Comparison of ENCODE assay signal across 10 cellular contexts in genomic region chr11:9906043-9906791, GRCh38.
DNase-seq lines count a peak whose midpoint lies in the region; ATAC-seq and TF ChIP-seq lines count a peak whose summit lies in the region.
"Had no signal": no experiment of that assay in that cellular context is flagged by ENCODE, and none has a peak within 500 bp of the region (broad histone marks: within the 10 kb centered on the region; RNA-seq: fewer than 3 reads in every experiment).

No MANE protein-coding gene starts in this region.

- H3K4me1 Mint-ChIP-seq in Caco-2 (ENCODE audit: low read depth, unreplicated experiment) (peaks cover 33% of the 10 kb centered on the region), glutamatergic neuron (ENCODE audit: low read depth, unreplicated experiment) (no peaks in the 10 kb centered on the region)

- no peaks in the 10 kb centered on the region for H3K27me3 ChIP-seq in Caco-2 (replicated peaks; ENCODE audit: control insufficient read depth, insufficient read depth, low read length)
- H3K27me3 ChIP-seq in NT2/D1 (ENCODE audit: insufficient read depth, insufficient read length): no peaks in the 10 kb centered on the region
- H3K27me3 ChIP-seq: Peyer's patch had no signal

- H3K4me1 ChIP-seq in Caco-2 (peaks cover 57% of the 10 kb centered on the region), NT2/D1 (ENCODE audit: insufficient read depth, insufficient read length) (no peaks in the 10 kb centered on the region)
- H3K4me1 ChIP-seq: Peyer's patch had no signal

- H3K36me3 ChIP-seq in Caco-2 (ENCODE audit: control insufficient read depth, insufficient read depth, low read length): no peaks in the 10 kb centered on the region
- no peaks in the 10 kb centered on the region for H3K36me3 ChIP-seq in NT2/D1 (ENCODE audit: insufficient read depth, insufficient read length, low read length)
- H3K36me3 ChIP-seq: Peyer's patch had no signal

- POLR2A ChIA-PET in Caco-2 (lab: Charles Lee): interaction anchor here (0.7 to 1.0 kb wide), 2 partner anchors 356 to 398 kb away, joined by 3 read pairs; partner anchors contain the start of gene ADM

- peaks cover 13% of the 10 kb centered on the region for H3K9me3 Mint-ChIP-seq in Caco-2 (ENCODE audit: unreplicated experiment)
- H3K9me3 Mint-ChIP-seq in glutamatergic neuron (ENCODE audit: unreplicated experiment): peaks cover 2% of the 10 kb centered on the region

- no peak overlapping the region for H3K4me3 ChIP-seq in Caco-2 (ENCODE audit: low read depth, low read length)
- no peak overlapping the region for H3K4me3 ChIP-seq in NT2/D1 (ENCODE audit: insufficient read length, low read depth)
- H3K4me3 ChIP-seq in epithelial cell of esophagus (ENCODE audit: low read length): no peak overlapping the region
- H3K4me3 ChIP-seq: Peyer's patch had no signal

- H3K4me3 Mint-ChIP-seq in Caco-2 (ENCODE audit: unreplicated experiment) (peak overlapping the region; percentile 51), glutamatergic neuron (ENCODE audit: unreplicated experiment) (no peak overlapping the region)

- ATAC-seq in HG03469 (IDR thresholded peaks at IDR 0.05; ENCODE audit: unreplicated experiment): no peak
- ATAC-seq: left ventricle myocardium superior had no signal

- CTCF ChIA-PET in Caco-2 (lab: Charles Lee): interaction anchor here (0.7 kb wide), 1 partner anchor 27 kb away, joined by 3 read pairs; no protein-coding TSS in a partner anchor

- no TSS peak for BruUV-seq in Caco-2 (replicated peaks; lab: Mats Ljungman, UMichigan)

- no peaks in the 10 kb centered on the region for H3K27me3 Mint-ChIP-seq in Caco-2 (ENCODE audit: insufficient read depth, unreplicated experiment)
- no peaks in the 10 kb centered on the region for H3K27me3 Mint-ChIP-seq in glutamatergic neuron (ENCODE audit: unreplicated experiment)

- intact Hi-C loops in Caco-2 (cut with micrococcal nuclease; ENCODE audit: unreplicated experiment): loop anchor here (1.0 to 5.0 kb wide), 11 partner anchors 15 to 489 kb away; partner anchors contain the start of gene WEE1

- H3K9me3 ChIP-seq in Caco-2: no peaks in the 10 kb centered on the region
- H3K9me3 ChIP-seq in NT2/D1 (ENCODE audit: insufficient read depth, low read length): no peaks in the 10 kb centered on the region
- H3K9me3 ChIP-seq: Peyer's patch had no signal

- DNase-seq in Caco-2 (peak; percentile 83 to 88), NT2/D1 (ENCODE audit: low read depth, low spot score) (peak; percentile 72), epithelial cell of esophagus (ENCODE audit: low read depth) (peak; percentile 92), myocyte (ENCODE audit: low read depth) (peak; percentile 59), glutamatergic neuron (no peak), NCI-H146 treated with DMSO at 0.1 percent for 48 hours (lab: John Stamatoyannopoulos, UW; ENCODE audit: unreplicated experiment) (no peak)
- DNase-seq in stimulated activated CD4-positive, alpha-beta T cell treated with anti-CD3 and anti-CD28 coated beads, Interleukin-1b, Interleukin-23, amount 100 ng/mL, for 48 hours: no peak
- DNase-seq: left ventricle myocardium superior, Peyer's patch had no signal

- peaks cover 6% of the 10 kb centered on the region for H3K36me3 Mint-ChIP-seq in Caco-2 (ENCODE audit: insufficient read depth, unreplicated experiment)
- H3K36me3 Mint-ChIP-seq in glutamatergic neuron (ENCODE audit: unreplicated experiment): no peaks in the 10 kb centered on the region

- no peak overlapping the region for H3K9ac ChIP-seq in NT2/D1 (ENCODE audit: insufficient read length, low read depth)

- H3K27ac Mint-ChIP-seq in Caco-2 (ENCODE audit: unreplicated experiment) (peak overlapping the region; percentile 85), glutamatergic neuron (ENCODE audit: unreplicated experiment) (no peak overlapping the region)

- TF ChIP-seq CTCF in Caco-2 (IDR thresholded peaks at IDR 0.05; ENCODE audit: insufficient read depth in 1 of 2, low read depth in 1 of 2, low read length in 1 of 2, severe bottlenecking in 1 of 2, unreplicated experiment in 1 of 2): no peak
- no peak for TF ChIP-seq CTCF in epithelial cell of esophagus (IDR thresholded peaks at IDR 0.05; ENCODE audit: insufficient read depth, low read depth, low read length, missing control alignments)
- no peak for TF ChIP-seq CTCF in glutamatergic neuron (IDR thresholded peaks at IDR 0.05; ENCODE audit: partially characterized antibody, unreplicated experiment)

Comparison
In these comparisons a context has a peak if more than half of its experiments do, and no peak if none do; other contexts are left out.
1. DNase-seq: peak in Caco-2 (2 of 2), NT2/D1 (single experiment), epithelial cell of esophagus (single experiment) and myocyte (single experiment); none in stimulated activated CD4-positive, alpha-beta T cell treated with anti-CD3 and anti-CD28 coated beads, Interleukin-1b, Interleukin-23, amount 100 ng/mL, for 48 hours (single experiment), glutamatergic neuron (single experiment) and NCI-H146 treated with DMSO at 0.1 percent for 48 hours (single experiment).